In the genomic region with DNA sequence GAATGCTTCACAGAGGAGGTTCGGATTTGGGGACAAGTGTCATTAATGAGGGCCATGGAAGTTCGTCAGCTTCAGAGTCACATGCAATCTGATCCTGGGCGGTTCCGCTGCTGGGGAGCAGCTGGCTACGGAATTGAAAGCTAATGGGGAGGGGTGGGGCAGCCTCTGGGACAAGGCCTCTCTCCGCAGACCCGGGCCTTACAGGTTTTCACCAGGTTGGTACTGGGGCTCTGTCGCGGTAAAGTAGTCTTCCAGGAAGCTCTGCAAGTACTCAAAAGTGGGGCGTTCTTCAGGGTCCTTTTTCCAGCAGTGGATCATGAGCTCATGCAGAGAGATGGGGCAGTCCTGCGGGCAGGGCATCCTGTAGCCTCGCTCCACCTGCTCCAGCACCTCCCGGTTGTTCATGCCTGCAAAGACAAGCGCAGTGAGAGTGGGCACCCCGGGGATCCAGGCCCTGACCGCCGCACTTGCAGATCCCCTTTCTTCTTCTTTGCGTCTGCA, we compare ENCODE assay signal across 1 cellular context.
A peak's percentile ranks its signal among the peaks of the same experiment; 100 is the strongest.
TF ChIP-seq lines count a peak whose summit lies in the region.

No MANE protein-coding gene starts in this region.

TF ChIP-seq in H1, 55 proteins besides CTCF, POLR2A, EP300 and RAD21 (continued from another document):
- TF ChIP-seq, protein P1, sequence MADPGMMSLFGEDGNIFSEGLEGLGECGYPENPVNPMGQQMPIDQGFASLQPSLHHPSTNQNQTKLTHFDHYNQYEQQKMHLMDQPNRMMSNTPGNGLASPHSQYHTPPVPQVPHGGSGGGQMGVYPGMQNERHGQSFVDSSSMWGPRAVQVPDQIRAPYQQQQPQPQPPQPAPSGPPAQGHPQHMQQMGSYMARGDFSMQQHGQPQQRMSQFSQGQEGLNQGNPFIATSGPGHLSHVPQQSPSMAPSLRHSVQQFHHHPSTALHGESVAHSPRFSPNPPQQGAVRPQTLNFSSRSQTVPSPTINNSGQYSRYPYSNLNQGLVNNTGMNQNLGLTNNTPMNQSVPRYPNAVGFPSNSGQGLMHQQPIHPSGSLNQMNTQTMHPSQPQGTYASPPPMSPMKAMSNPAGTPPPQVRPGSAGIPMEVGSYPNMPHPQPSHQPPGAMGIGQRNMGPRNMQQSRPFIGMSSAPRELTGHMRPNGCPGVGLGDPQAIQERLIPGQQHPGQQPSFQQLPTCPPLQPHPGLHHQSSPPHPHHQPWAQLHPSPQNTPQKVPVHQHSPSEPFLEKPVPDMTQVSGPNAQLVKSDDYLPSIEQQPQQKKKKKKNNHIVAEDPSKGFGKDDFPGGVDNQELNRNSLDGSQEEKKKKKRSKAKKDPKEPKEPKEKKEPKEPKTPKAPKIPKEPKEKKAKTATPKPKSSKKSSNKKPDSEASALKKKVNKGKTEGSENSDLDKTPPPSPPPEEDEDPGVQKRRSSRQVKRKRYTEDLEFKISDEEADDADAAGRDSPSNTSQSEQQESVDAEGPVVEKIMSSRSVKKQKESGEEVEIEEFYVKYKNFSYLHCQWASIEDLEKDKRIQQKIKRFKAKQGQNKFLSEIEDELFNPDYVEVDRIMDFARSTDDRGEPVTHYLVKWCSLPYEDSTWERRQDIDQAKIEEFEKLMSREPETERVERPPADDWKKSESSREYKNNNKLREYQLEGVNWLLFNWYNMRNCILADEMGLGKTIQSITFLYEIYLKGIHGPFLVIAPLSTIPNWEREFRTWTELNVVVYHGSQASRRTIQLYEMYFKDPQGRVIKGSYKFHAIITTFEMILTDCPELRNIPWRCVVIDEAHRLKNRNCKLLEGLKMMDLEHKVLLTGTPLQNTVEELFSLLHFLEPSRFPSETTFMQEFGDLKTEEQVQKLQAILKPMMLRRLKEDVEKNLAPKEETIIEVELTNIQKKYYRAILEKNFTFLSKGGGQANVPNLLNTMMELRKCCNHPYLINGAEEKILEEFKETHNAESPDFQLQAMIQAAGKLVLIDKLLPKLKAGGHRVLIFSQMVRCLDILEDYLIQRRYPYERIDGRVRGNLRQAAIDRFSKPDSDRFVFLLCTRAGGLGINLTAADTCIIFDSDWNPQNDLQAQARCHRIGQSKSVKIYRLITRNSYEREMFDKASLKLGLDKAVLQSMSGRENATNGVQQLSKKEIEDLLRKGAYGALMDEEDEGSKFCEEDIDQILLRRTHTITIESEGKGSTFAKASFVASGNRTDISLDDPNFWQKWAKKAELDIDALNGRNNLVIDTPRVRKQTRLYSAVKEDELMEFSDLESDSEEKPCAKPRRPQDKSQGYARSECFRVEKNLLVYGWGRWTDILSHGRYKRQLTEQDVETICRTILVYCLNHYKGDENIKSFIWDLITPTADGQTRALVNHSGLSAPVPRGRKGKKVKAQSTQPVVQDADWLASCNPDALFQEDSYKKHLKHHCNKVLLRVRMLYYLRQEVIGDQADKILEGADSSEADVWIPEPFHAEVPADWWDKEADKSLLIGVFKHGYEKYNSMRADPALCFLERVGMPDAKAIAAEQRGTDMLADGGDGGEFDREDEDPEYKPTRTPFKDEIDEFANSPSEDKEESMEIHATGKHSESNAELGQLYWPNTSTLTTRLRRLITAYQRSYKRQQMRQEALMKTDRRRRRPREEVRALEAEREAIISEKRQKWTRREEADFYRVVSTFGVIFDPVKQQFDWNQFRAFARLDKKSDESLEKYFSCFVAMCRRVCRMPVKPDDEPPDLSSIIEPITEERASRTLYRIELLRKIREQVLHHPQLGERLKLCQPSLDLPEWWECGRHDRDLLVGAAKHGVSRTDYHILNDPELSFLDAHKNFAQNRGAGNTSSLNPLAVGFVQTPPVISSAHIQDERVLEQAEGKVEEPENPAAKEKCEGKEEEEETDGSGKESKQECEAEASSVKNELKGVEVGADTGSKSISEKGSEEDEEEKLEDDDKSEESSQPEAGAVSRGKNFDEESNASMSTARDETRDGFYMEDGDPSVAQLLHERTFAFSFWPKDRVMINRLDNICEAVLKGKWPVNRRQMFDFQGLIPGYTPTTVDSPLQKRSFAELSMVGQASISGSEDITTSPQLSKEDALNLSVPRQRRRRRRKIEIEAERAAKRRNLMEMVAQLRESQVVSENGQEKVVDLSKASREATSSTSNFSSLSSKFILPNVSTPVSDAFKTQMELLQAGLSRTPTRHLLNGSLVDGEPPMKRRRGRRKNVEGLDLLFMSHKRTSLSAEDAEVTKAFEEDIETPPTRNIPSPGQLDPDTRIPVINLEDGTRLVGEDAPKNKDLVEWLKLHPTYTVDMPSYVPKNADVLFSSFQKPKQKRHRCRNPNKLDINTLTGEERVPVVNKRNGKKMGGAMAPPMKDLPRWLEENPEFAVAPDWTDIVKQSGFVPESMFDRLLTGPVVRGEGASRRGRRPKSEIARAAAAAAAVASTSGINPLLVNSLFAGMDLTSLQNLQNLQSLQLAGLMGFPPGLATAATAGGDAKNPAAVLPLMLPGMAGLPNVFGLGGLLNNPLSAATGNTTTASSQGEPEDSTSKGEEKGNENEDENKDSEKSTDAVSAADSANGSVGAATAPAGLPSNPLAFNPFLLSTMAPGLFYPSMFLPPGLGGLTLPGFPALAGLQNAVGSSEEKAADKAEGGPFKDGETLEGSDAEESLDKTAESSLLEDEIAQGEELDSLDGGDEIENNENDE (IDR thresholded peaks at IDR 0.05; ENCODE audit: insufficient replicate concordance, low read length), result no peak
- TF ChIP-seq TAF1 (IDR thresholded peaks at IDR 0.05; ENCODE audit: low read depth, low read length) (0 out of 2 replicates have a peak, but pooled peaks have one; percentile 19), SIX5 (IDR thresholded peaks at IDR 0.05; ENCODE audit: low read depth, low read length) (0 out of 2 replicates have a peak, but pooled peaks have one; percentile 19), SRF (IDR thresholded peaks at IDR 0.05; ENCODE audit: low read depth, low read length) (no peak), RBBP5 (IDR thresholded peaks at IDR 0.05; ENCODE audit: borderline replicate concordance, low read depth, low read length) (peak; percentile 74; the same call in 1 of the 2 replicates), CREB1 (IDR thresholded peaks at IDR 0.05) (no peak), SP1 (IDR thresholded peaks at IDR 0.05; ENCODE audit: low read depth, low read length) (peak; percentile 36; the same call in 1 of the 2 replicates), USF2 (IDR thresholded peaks at IDR 0.05; ENCODE audit: low read length) (no peak)
- TF ChIP-seq, protein P2, sequence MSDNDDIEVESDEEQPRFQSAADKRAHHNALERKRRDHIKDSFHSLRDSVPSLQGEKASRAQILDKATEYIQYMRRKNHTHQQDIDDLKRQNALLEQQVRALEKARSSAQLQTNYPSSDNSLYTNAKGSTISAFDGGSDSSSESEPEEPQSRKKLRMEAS (IDR thresholded peaks at IDR 0.05), result peak; percentile 49; the same call in 1 of the 2 replicates
